In the genomic region with DNA sequence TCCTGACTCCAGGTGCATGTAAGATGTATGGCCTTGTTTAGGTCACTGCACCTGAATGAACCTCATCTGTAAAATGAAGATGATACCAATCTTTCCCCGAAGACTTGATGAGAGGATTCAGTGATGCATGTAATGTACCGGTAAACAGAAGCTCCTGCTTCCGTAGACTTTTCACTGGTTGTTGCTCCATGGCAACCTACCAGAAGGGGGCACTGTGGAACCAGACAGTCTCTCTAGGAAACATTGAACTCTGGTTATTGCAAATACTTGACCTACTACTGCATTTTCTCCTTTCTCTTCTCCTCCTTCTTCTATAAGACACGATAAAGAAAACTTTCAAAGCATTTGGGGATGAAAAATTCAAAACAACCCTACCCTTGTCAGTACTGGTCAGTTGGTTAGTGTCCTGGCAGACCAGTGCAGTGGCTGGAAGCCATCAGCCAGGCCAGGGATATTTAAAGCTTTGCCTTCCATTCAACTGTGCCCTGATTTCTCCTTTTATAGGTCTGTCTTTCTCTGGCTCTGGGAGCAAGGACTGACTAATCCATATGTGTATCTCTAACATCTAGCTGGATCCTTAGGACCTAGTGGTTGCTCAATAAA, we compare ENCODE assay signal across 8 cellular contexts.
DNase-seq lines count a peak whose midpoint lies in the region; ATAC-seq and TF ChIP-seq lines count a peak whose summit lies in the region.

No MANE protein-coding gene starts in this region.

- no peak overlapping the region for H3K4me3 ChIP-seq in AG04450 (ENCODE audit: low read depth, low read length)

- H3K36me3 Mint-ChIP-seq in mesothelial cell of epicardium, result no peaks in the 10 kb centered on the region
- no peaks in the 10 kb centered on the region for H3K36me3 Mint-ChIP-seq in stimulated activated naive B cell treated with anti-CD40 and anti-IgM and Interleukin-4, amounts not matched to agents 10 μg/mL and 1 μg/mL and 100 μg/mL, for 72 hours

- H3K27me3 ChIP-seq in AG04450 (ENCODE audit: control insufficient read depth, insufficient read depth, low read length), result no peaks in the 10 kb centered on the region

- no peak overlapping the region for H3K27ac Mint-ChIP-seq in mesothelial cell of epicardium
- no peak overlapping the region for H3K27ac Mint-ChIP-seq in stimulated activated naive B cell treated with anti-CD40 and anti-IgM and Interleukin-4, amounts not matched to agents 10 μg/mL and 1 μg/mL and 100 μg/mL, for 72 hours

- DNase-seq in AG04450 (ENCODE audit: low read depth, low spot score) (peak; percentile 44), GM10266 (ENCODE audit: extremely low spot score) (peak; percentile 17), NCI-H187 (lab: John Stamatoyannopoulos, UW) (peak; percentile 58 to 72), brain pericyte (ENCODE audit: low read depth, low spot score) (peak; percentile 17), mesothelial cell of epicardium (ENCODE audit: low spot score in 2 of 2, unreplicated experiment in 2 of 2) (no peak), GOT3 (lab: John Stamatoyannopoulos, UW) (no peak)
- no peak for DNase-seq in stimulated activated CD4-positive, alpha-beta T cell treated with anti-CD3 and anti-CD28 coated beads, Interleukin-4, amount 100 ng/mL, for 24 hours
- no peak for DNase-seq in stimulated activated naive B cell treated with anti-CD40 and anti-IgM and Interleukin-4, amounts not matched to agents 10 μg/mL and 1 μg/mL and 100 μg/mL, for 72 hours

- H3K27me3 Mint-ChIP-seq in mesothelial cell of epicardium (ENCODE audit: low read depth), result peaks cover 8% of the 10 kb centered on the region
- H3K27me3 Mint-ChIP-seq in stimulated activated naive B cell treated with anti-CD40 and anti-IgM and Interleukin-4, amounts not matched to agents 10 μg/mL and 1 μg/mL and 100 μg/mL, for 72 hours, result peaks cover 0 to 6% of the 10 kb centered on the region in 2 donors

- no peak overlapping the region for H3K27ac ChIP-seq in AG04450 (ENCODE audit: low read depth, low read length)

- no peaks in the 10 kb centered on the region for H3K9me3 ChIP-seq in AG04450 (ENCODE audit: control insufficient read depth, insufficient read depth, low read length)

- peaks cover 4% of the 10 kb centered on the region for H3K9me3 Mint-ChIP-seq in mesothelial cell of epicardium
- H3K9me3 Mint-ChIP-seq in stimulated activated naive B cell treated with anti-CD40 and anti-IgM and Interleukin-4, amounts not matched to agents 10 μg/mL and 1 μg/mL and 100 μg/mL, for 72 hours, result peaks cover 5 to 6% of the 10 kb centered on the region in 2 donors

- H3K4me3 Mint-ChIP-seq in mesothelial cell of epicardium, result no peak overlapping the region
- H3K4me3 Mint-ChIP-seq in stimulated activated naive B cell treated with anti-CD40 and anti-IgM and Interleukin-4, amounts not matched to agents 10 μg/mL and 1 μg/mL and 100 μg/mL, for 72 hours, result no peak overlapping the region

- ATAC-seq in stimulated activated naive B cell treated with anti-CD40 and anti-IgM and Interleukin-4, amounts not matched to agents 10 μg/mL and 1 μg/mL and 100 μg/mL, for 72 hours (replicated peaks), result no peak

- H3K4me1 Mint-ChIP-seq in mesothelial cell of epicardium, result peaks cover 5% of the 10 kb centered on the region
- no peaks in the 10 kb centered on the region for H3K4me1 Mint-ChIP-seq in stimulated activated naive B cell treated with anti-CD40 and anti-IgM and Interleukin-4, amounts not matched to agents 10 μg/mL and 1 μg/mL and 100 μg/mL, for 72 hours

- POLR2A ChIA-PET in AG04450 (lab: Yijun Ruan, JAX), result interaction anchor here (0.6 kb wide), 1 partner anchor 163 kb away, joined by 3 read pairs; no protein-coding TSS in a partner anchor

- TF ChIP-seq CTCF in AG04450 (IDR thresholded peaks at IDR 0.05; ENCODE audit: low read depth, low read length) (peak; percentile 86), GM10266 (IDR thresholded peaks at IDR 0.05; ENCODE audit: control insufficient read depth, insufficient read depth, low read depth, missing control alignments) (peak; percentile 50), mesothelial cell of epicardium (IDR thresholded peaks at IDR 0.05; ENCODE audit: unreplicated experiment) (peak; percentile 37)

- CTCF ChIA-PET in AG04450 (lab: Charles Lee), result interaction anchor here (0.6 to 4.0 kb wide), 42 partner anchors 8 to 974 kb away, joined by 3 to 63 read pairs (median 4); no protein-coding TSS in a partner anchor

Comparison
In these comparisons a context has a peak if more than half of its experiments do, and no peak if none do; other contexts are left out.
1. DNase-seq: peak in AG04450 (single experiment), GM10266 (single experiment), NCI-H187 (2 of 2) and brain pericyte (single experiment); none in mesothelial cell of epicardium (0 of 2), GOT3 (single experiment), stimulated activated CD4-positive, alpha-beta T cell treated with anti-CD3 and anti-CD28 coated beads, Interleukin-4, amount 100 ng/mL, for 24 hours (single experiment) and stimulated activated naive B cell treated with anti-CD40 and anti-IgM and Interleukin-4, amounts not matched to agents 10 μg/mL and 1 μg/mL and 100 μg/mL, for 72 hours (single experiment).
2. Peak in every context shown above with its lines, with median percentiles within 50 percentile points of each other: CTCF ChIP-seq.